Comparison of ENCODE assay signal across 8 cellular contexts in the genomic region with DNA sequence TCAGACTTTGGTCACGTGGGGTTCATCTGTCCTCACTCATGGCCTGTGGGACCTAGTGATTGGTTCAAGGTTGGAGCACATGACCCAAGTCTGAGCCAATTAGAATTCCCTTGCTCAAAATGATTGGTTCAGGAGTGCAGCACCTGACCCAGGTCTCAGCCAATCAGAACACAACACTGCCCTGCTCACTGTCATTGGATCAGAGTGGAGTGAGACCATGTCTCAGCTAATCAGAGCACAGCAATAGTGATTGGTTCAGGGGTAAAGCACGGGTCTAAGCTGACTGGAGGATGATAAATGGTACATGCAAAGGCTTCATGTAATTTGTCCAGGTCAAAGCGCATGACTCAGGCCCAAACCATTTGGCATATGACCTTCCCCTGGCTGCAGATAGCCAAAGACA.
DNase-seq lines count a peak whose midpoint lies in the region; ATAC-seq and TF ChIP-seq lines count a peak whose summit lies in the region.
"Had no signal": no experiment of that assay in that cellular context is flagged by ENCODE, and none has a peak within 500 bp of the region (broad histone marks: within the 10 kb centered on the region; RNA-seq: fewer than 3 reads in every experiment).

No MANE protein-coding gene starts in this region.

- 67 to 81% (median 73%) methylated on average over 3 of the region's 3 CpGs for WGBS in psoas muscle, 3 donors

- no peaks in the 10 kb centered on the region for H3K4me1 ChIP-seq in psoas muscle
- no peaks in the 10 kb centered on the region for H3K4me1 ChIP-seq in colonic mucosa
- H3K4me1 ChIP-seq: HAP-1 had no signal

- peak; percentile 77 for DNase-seq in EL
- peak; percentile 86 for DNase-seq in NAMALWA (ENCODE audit: low spot score)
- peak; percentile 44 to 65 for DNase-seq in cardiac fibroblast (ENCODE audit: low read depth in 2 of 2)
- DNase-seq in psoas muscle, result no peak
- DNase-seq in GM13976 (ENCODE audit: low spot score), result no peak
- no peak for DNase-seq in colonic mucosa

- H3K27ac ChIP-seq in psoas muscle, result no peak overlapping the region
- H3K27ac ChIP-seq in colonic mucosa, result no peak overlapping the region

- H3K9ac ChIP-seq in colonic mucosa (ENCODE audit: low read depth in 2 of 2, low read length in 2 of 2), result no peak overlapping the region

- no peak overlapping the region for H3K4me3 ChIP-seq in cardiac fibroblast (replicated peaks in 1 of 2; ENCODE audit: low read depth in 2 of 2, low read length in 2 of 2)
- no peak overlapping the region for H3K4me3 ChIP-seq in psoas muscle
- H3K4me3 ChIP-seq in colonic mucosa, result no peak overlapping the region
- H3K4me3 ChIP-seq: HAP-1 had no signal

- H3K36me3 ChIP-seq in psoas muscle (ENCODE audit: insufficient read depth in 1 of 2, low read depth in 1 of 2), result no peaks in the 10 kb centered on the region
- no peaks in the 10 kb centered on the region for H3K36me3 ChIP-seq in colonic mucosa
- H3K36me3 ChIP-seq: HAP-1 had no signal

- ATAC-seq in psoas muscle, result peak in 3 of 4 donors; percentile 14 to 22 (median 20)
- no peak for ATAC-seq in GM18517 (IDR thresholded peaks at IDR 0.05; ENCODE audit: unreplicated experiment)

- H3K9me3 ChIP-seq in psoas muscle, result no peaks in the 10 kb centered on the region
- H3K9me3 ChIP-seq in colonic mucosa, result no peaks in the 10 kb centered on the region
- H3K9me3 ChIP-seq: HAP-1 had no signal

- TF ChIP-seq CTCF in cardiac fibroblast (IDR thresholded peaks at IDR 0.05; ENCODE audit: low read depth, low read length) (no peak), psoas muscle (IDR thresholded peaks at IDR 0.05) (no peak), GM13976 (IDR thresholded peaks at IDR 0.05; ENCODE audit: borderline replicate concordance, control extremely low read depth, extremely low read depth, insufficient read depth, missing control alignments) (no peak), colonic mucosa (IDR thresholded peaks at IDR 0.05) (no peak)

- intact Hi-C loops in psoas muscle (cut with DNase I) (no loop called here), colonic mucosa (cut with DNase I) (no loop called here)

- peaks cover 0 to 2% (median 0%) of the 10 kb centered on the region in 3 donors for H3K27me3 ChIP-seq in psoas muscle (ENCODE audit: insufficient read depth in 3 of 3, low read length in 2 of 3)
- H3K27me3 ChIP-seq in colonic mucosa, result no peaks in the 10 kb centered on the region

- in situ Hi-C loops in GM13976 (cut with MboI; ENCODE audit: low sequenced_read_pairs, unreplicated experiment), result no loop called here

Comparison
In these comparisons a context has a peak if more than half of its experiments do, and no peak if none do; other contexts are left out.
1. DNase-seq: peak in EL (single experiment), NAMALWA (single experiment) and cardiac fibroblast (2 of 2); none in psoas muscle (0 of 2), GM13976 (single experiment) and colonic mucosa (single experiment).